ENCODE assay signal across 26 cellular contexts in the genomic region with DNA sequence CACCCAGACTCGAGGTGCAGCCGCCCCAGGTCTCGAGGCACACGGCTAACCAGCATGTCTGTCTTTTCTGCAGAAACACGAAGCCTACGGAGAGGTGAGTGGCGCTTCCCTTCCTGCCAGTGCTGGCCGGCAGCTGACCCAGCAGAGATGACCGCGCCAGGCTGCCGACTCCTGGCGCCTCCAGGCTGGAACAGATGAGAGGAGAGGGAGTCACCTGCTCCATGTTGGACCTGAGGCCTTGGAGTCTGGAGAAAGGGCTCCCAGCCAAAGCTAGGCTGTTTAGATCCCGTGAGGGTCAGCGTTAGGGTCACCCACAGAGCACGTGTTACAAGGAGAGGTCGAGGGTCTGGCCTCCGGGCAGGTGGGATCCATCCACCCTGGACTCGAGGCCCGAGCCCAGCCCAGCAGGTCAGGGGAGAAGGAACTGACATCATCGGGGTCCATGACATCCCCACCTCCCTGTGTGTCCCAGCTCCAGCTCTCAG. TPM values are rescaled to one million over a fixed set of nuclear protein-coding genes. Genes with fewer than 3 reads are reported as not detected.
DNase-seq lines count a peak whose midpoint lies in the region; ATAC-seq and TF ChIP-seq lines count a peak whose summit lies in the region.
"Had no signal": no experiment of that assay in that cellular context is flagged by ENCODE, and none has a peak within 500 bp of the region (broad histone marks: within the 10 kb centered on the region; RNA-seq: fewer than 3 reads in every experiment).

No MANE protein-coding gene starts in this region.

- no peak overlapping the region for H3K4me3 ChIP-seq in stomach
- H3K4me3 ChIP-seq: lower lobe of right lung had no signal

- H3K4me3 Mint-ChIP-seq in activated naive CD4-positive, alpha-beta T cell treated with anti-CD3 and anti-CD28 coated beads for 36 hours: no peak overlapping the region
- no peak overlapping the region for H3K4me3 Mint-ChIP-seq in activated B cell treated with CpG ODN at 0.5 μM for 24 hours
- H3K4me3 Mint-ChIP-seq: CD4-positive, alpha-beta T cell; naive B cell; stimulated activated naive CD8-positive, alpha-beta T cell treated with anti-CD3 and anti-CD28 coated beads, Interleukin-15, amount 100 ng/mL, for 72 hours had no signal

- H3K27me3 ChIP-seq in stomach: no peaks in the 10 kb centered on the region

- peaks cover 1% of the 10 kb centered on the region for H3K36me3 Mint-ChIP-seq in activated naive CD4-positive, alpha-beta T cell treated with anti-CD3 and anti-CD28 coated beads for 36 hours (ENCODE audit: low read depth)
- no peaks in the 10 kb centered on the region for H3K36me3 Mint-ChIP-seq in activated B cell treated with CpG ODN at 0.5 μM for 24 hours (ENCODE audit: low read depth)

- H3K27me3 Mint-ChIP-seq in activated naive CD4-positive, alpha-beta T cell treated with anti-CD3 and anti-CD28 coated beads for 36 hours (ENCODE audit: low read depth): no peaks in the 10 kb centered on the region
- H3K27me3 Mint-ChIP-seq in activated B cell treated with CpG ODN at 0.5 μM for 24 hours: no peaks in the 10 kb centered on the region
- H3K27me3 Mint-ChIP-seq: CD4-positive, alpha-beta T cell; stimulated activated naive CD8-positive, alpha-beta T cell treated with anti-CD3 and anti-CD28 coated beads, Interleukin-15, amount 100 ng/mL, for 72 hours had no signal

- ATAC-seq in activated B cell treated with CpG ODN at 0.5 μM for 24 hours (ENCODE audit: low read depth) (no peak), HG03571 (IDR thresholded peaks at IDR 0.05; ENCODE audit: unreplicated experiment) (no peak)
- ATAC-seq: lower lobe of right lung; Panc1; SK-N-SH treated with all-trans-retinoic acid at 6 μM for 48 hours; stimulated activated naive CD8-positive, alpha-beta T cell treated with anti-CD3 and anti-CD28 coated beads, Interleukin-15, amount 100 ng/mL, for 72 hours had no signal

- H3K27ac Mint-ChIP-seq in activated naive CD4-positive, alpha-beta T cell treated with anti-CD3 and anti-CD28 coated beads for 36 hours: no peak overlapping the region
- no peak overlapping the region for H3K27ac Mint-ChIP-seq in activated B cell treated with CpG ODN at 0.5 μM for 24 hours
- H3K27ac Mint-ChIP-seq: CD4-positive, alpha-beta T cell; naive B cell had no signal

- intact Hi-C loops in activated naive CD4-positive, alpha-beta T cell treated with anti-CD3 and anti-CD28 coated beads for 36 hours (cut with micrococcal nuclease): no loop called here
- intact Hi-C loops in activated B cell treated with CpG ODN at 0.5 μM for 24 hours (cut with micrococcal nuclease) (no loop called here), stomach (cut with DNase I; ENCODE audit: low total_unique reads) (no loop called here)

- TF ChIP-seq CTCF in activated B cell treated with CpG ODN at 0.5 μM for 24 hours (IDR thresholded peaks at IDR 0.05): no peak
- TF ChIP-seq CTCF in stomach (IDR thresholded peaks at IDR 0.05): no peak

- DNase-seq in activated naive CD4-positive, alpha-beta T cell treated with anti-CD3 and anti-CD28 coated beads for 36 hours: peak; percentile 1
- DNase-seq in activated naive CD4-positive, alpha-beta T cell (lab: John Stamatoyannopoulos, UW): no peak
- peak; percentile 8 for DNase-seq in activated B cell treated with CpG ODN at 0.5 μM for 24 hours
- DNase-seq in mesenteric fat pad (ENCODE audit: low spot score): peak; percentile 84
- DNase-seq in stomach: peak; percentile 20
- DNase-seq in Ammon's horn (ENCODE audit: low spot score): no peak
- DNase-seq in NCI-H446 treated with DMSO at 0.1 percent for 48 hours (lab: John Stamatoyannopoulos, UW): no peak
- DNase-seq: ACHN; activated CD4-positive, alpha-beta T cell treated with anti-CD3 and anti-CD28 coated beads, Interleukin-2, amount 50 U/mL, for 4 hours; activated effector memory CD4-positive, alpha-beta T cell treated with Interleukin-2 at 50 U/mL for 16 hours; DMS79; foreskin melanocyte; Kasumi-1; naive B cell; NCI-H1417; NCI-H2171; NCI-H774; T1000 had no signal

- peaks cover 3 to 28% (median 23%) of the 10 kb centered on the region in 4 donors for H3K4me1 ChIP-seq in stomach

- H3K4me1 Mint-ChIP-seq in activated naive CD4-positive, alpha-beta T cell treated with anti-CD3 and anti-CD28 coated beads for 36 hours (ENCODE audit: low read depth): no peaks in the 10 kb centered on the region
- no peaks in the 10 kb centered on the region for H3K4me1 Mint-ChIP-seq in activated B cell treated with CpG ODN at 0.5 μM for 24 hours
- H3K4me1 Mint-ChIP-seq: naive B cell; stimulated activated naive CD8-positive, alpha-beta T cell treated with anti-CD3 and anti-CD28 coated beads, Interleukin-15, amount 100 ng/mL, for 72 hours had no signal

- TF ChIP-seq EP300 in stomach (IDR thresholded peaks at IDR 0.05): no peak

- H3K27ac ChIP-seq in stomach: no peak overlapping the region
- H3K27ac ChIP-seq: lower lobe of right lung had no signal

- peaks cover 12% of the 10 kb centered on the region for H3K9me3 Mint-ChIP-seq in activated naive CD4-positive, alpha-beta T cell treated with anti-CD3 and anti-CD28 coated beads for 36 hours
- H3K9me3 Mint-ChIP-seq in activated B cell treated with CpG ODN at 0.5 μM for 24 hours: peaks cover 5% of the 10 kb centered on the region
- H3K9me3 Mint-ChIP-seq: CD4-positive, alpha-beta T cell had no signal

- no peak for TF ChIP-seq POLR2A in stomach (IDR thresholded peaks at IDR 0.05)

- H3K9me3 ChIP-seq in stomach: peaks cover 0 to 13% (median 6%) of the 10 kb centered on the region in 4 donors

- CTCF ChIA-PET in activated naive CD4-positive, alpha-beta T cell treated with anti-CD3 and anti-CD28 coated beads for 36 hours (lab: Charles Lee): no interaction called here
- CTCF ChIA-PET in activated B cell treated with CpG ODN at 0.5 μM for 24 hours (lab: Charles Lee): no interaction called here

- WGBS in stomach, 5 donors: 87 to 94% (median 89%) methylated on average over 17 to 20 of the region's 20 CpGs

- peaks cover 42 to 61% (median 60%) of the 10 kb centered on the region in 4 donors for H3K36me3 ChIP-seq in stomach

- POLR2A ChIA-PET in activated B cell treated with CpG ODN at 0.5 μM for 24 hours (lab: Charles Lee): no interaction called here

RNA-seq across cellular contexts. Expression of gene COL6A2, which starts 14.9 kb away (rescaled TPM):
- total RNA-seq in activated naive CD4-positive, alpha-beta T cell treated with anti-CD3 and anti-CD28 coated beads for 36 hours: 1 to 10 TPM; 6.7 to 8.4 TPM
- 0.40 and 1.4 TPM in 2 replicates for total RNA-seq in activated B cell treated with CpG ODN at 0.5 μM for 24 hours
- 735 TPM for total RNA-seq in mesenteric fat pad
- 1,000 to 10,000 TPM in 1 of 5 donors, 100 to 1,000 TPM in 4; 351 to 3,737 (median 491) TPM for total RNA-seq in stomach
- 100 to 1,000 TPM in 2 of 3 donors, 10 to 100 TPM in 1; 79.3 to 246 (median 113) TPM for polyA plus RNA-seq in stomach

RNA-seq across cellular contexts. Expression of gene FTCD, which starts 42.6 kb away (rescaled TPM):
- not detected for total RNA-seq in activated naive CD4-positive, alpha-beta T cell treated with anti-CD3 and anti-CD28 coated beads for 36 hours
- total RNA-seq in activated B cell treated with CpG ODN at 0.5 μM for 24 hours (0.69 and 0.73 TPM in 2 replicates), mesenteric fat pad (0.32 TPM), stomach (1 to 10 TPM in 2 of 5 donors, not detected in 3; 1.3 to 6.7 TPM)
- polyA plus RNA-seq in stomach: 1 to 10 TPM in 1 of 3 donors, under 1 TPM in 2; 0.25 to 2.4 (median 0.53) TPM
- total RNA-seq: H7, pulmonary artery endothelial cell had no signal

Comparison
In these comparisons a context has a peak if more than half of its experiments do, and no peak if none do; other contexts are left out.
1. DNase-seq: peak in activated naive CD4-positive, alpha-beta T cell treated with anti-CD3 and anti-CD28 coated beads for 36 hours (single experiment), activated B cell treated with CpG ODN at 0.5 μM for 24 hours (single experiment), mesenteric fat pad (single experiment) and stomach (single experiment); none in activated naive CD4-positive, alpha-beta T cell (0 of 4), Ammon's horn (single experiment) and NCI-H446 treated with DMSO at 0.1 percent for 48 hours (single experiment).
2. RNA of gene COL6A2, which starts 14.9 kb away (total RNA-seq): 735 TPM in mesenteric fat pad (single experiment) and 351 to 3,737 TPM in stomach; 6.7 to 8.4 TPM in activated naive CD4-positive, alpha-beta T cell treated with anti-CD3 and anti-CD28 coated beads for 36 hours and 0.40 to 1.4 TPM in activated B cell treated with CpG ODN at 0.5 μM for 24 hours; every median in the first group is over 10 times any median in the second.